Comparison of ENCODE assay signal across 8 cellular contexts in genomic region chr10:12194752-12195271, GRCh38. TPM values are rescaled to one million over a fixed set of nuclear protein-coding genes. Genes with fewer than 3 reads are reported as not detected.
DNase-seq lines count a peak whose midpoint lies in the region; ATAC-seq, FAIRE-seq and TF ChIP-seq lines count a peak whose summit lies in the region.

No MANE protein-coding gene starts in this region.

- H3K79me2 ChIP-seq in GM23248 (ENCODE audit: insufficient read depth) (peaks cover 93% of the 10 kb centered on the region), SK-N-SH (ENCODE audit: insufficient read depth) (peaks cover 97% of the 10 kb centered on the region)

- peak overlapping the region; percentile 96 for H2AFZ ChIP-seq in GM23248
- H2AFZ ChIP-seq in SK-N-SH (ENCODE audit: low read depth): peak overlapping the region; percentile 94

- TF ChIP-seq EP300 in SK-N-SH (IDR thresholded peaks at IDR 0.05; ENCODE audit: borderline replicate concordance in 1 of 2, low read depth in 1 of 2, low read length in 1 of 2): no peak

- peak overlapping the region; percentile 93 for H3K9ac ChIP-seq in GM23248
- H3K9ac ChIP-seq in SK-N-SH: peak overlapping the region; percentile 92

- TF ChIP-seq CTCF in SK-N-SH (IDR thresholded peaks at IDR 0.05) (no peak), MCF 10A (IDR thresholded peaks at IDR 0.05; ENCODE audit: unreplicated experiment) (no peak)

- no peaks in the 10 kb centered on the region for H3K9me3 Mint-ChIP-seq in MCF 10A (ENCODE audit: unreplicated experiment)

- H3K4me1 ChIP-seq in GM23248 (ENCODE audit: insufficient read depth) (peaks cover 33% of the 10 kb centered on the region), SK-N-SH (ENCODE audit: control insufficient read depth in 1 of 2, insufficient read depth in 2 of 2, low read depth in 1 of 2, low read length in 1 of 2) (peaks cover 0 to 10% of the 10 kb centered on the region in 2 experiments; a peak in 3 of 4 replicates)

- H3K36me3 Mint-ChIP-seq in MCF 10A (ENCODE audit: insufficient read depth, unreplicated experiment): peaks cover 21% of the 10 kb centered on the region

- no peaks in the 10 kb centered on the region for H3K27me3 Mint-ChIP-seq in MCF 10A (ENCODE audit: insufficient read depth, unreplicated experiment)

- H3F3A ChIP-seq in GM23248 (ENCODE audit: insufficient read depth) (peaks cover 24% of the 10 kb centered on the region), SK-N-SH (replicated peaks; ENCODE audit: insufficient read depth) (peaks cover 5% of the 10 kb centered on the region)

- H3K4me3 Mint-ChIP-seq in MCF 10A (ENCODE audit: unreplicated experiment): peak overlapping the region; percentile 99

- POLR2A ChIA-PET in SK-N-SH (lab: Yijun Ruan, JAX): no interaction called here
- POLR2A ChIA-PET in MCF 10A (lab: Yijun Ruan, JAX): interaction anchor here (0.7 to 4.5 kb wide), 14 partner anchors 8 to 1392 kb away, joined by 3 to 32 read pairs (median 4); partner anchors contain the start of genes OPTN, PRPF18 and UPF2

- no peaks in the 10 kb centered on the region for H3K9me2 ChIP-seq in GM23248 (ENCODE audit: insufficient read depth)
- no peaks in the 10 kb centered on the region for H3K9me2 ChIP-seq in SK-N-SH

- CTCF ChIA-PET in SK-N-SH (lab: Yijun Ruan, JAX) (interaction anchor here (0.8 to 1.9 kb wide), 6 partner anchors 19 to 170 kb away, joined by 3 to 8 read pairs (median 3); no protein-coding TSS in a partner anchor), MCF 10A (lab: Yijun Ruan, JAX) (interaction anchor here (0.6 to 1.4 kb wide), 2 partner anchors 60 to 905 kb away, joined by 3 to 4 read pairs; partner anchors contain the start of gene OPTN)

- BruUV-seq in MCF 10A (replicated peaks; lab: Mats Ljungman, UMichigan): no TSS peak

- H3K9me3 ChIP-seq in GM23248 (ENCODE audit: low read depth) (no peaks in the 10 kb centered on the region), SK-N-SH (no peaks in the 10 kb centered on the region), iPS-18c (ENCODE audit: control insufficient read depth, insufficient read depth, low read length) (no peaks in the 10 kb centered on the region)

- WGBS in GM23248 (ENCODE audit: low coverage in 1 of 2, low lambda C conversion rate in 2 of 2, missing lambda C conversion rate in 2 of 2), 2 experiments: 2% methylated on average over 27 of the region's 27 CpGs
- WGBS in SK-N-SH (ENCODE audit: low lambda C conversion rate): 6% methylated on average over 27 of the region's 27 CpGs

- H3K27ac ChIP-seq in GM23248: peak overlapping the region; percentile 85
- peak overlapping the region in 1 of 2 experiments; percentile 94; a peak in 3 of 4 replicates for H3K27ac ChIP-seq in SK-N-SH (ENCODE audit: low read depth in 2 of 2, low read length in 1 of 2)
- H3K27ac ChIP-seq in skin epidermis: peak overlapping the region in 20 of 21 experiments; percentile 82 to 99 (median 94)

- no peak for FAIRE-seq in H54 (lab: Jason Lieb, UNC)

- peaks cover 24% of the 10 kb centered on the region for H3K4me1 Mint-ChIP-seq in MCF 10A (ENCODE audit: insufficient read depth, unreplicated experiment)

- H3K36me3 ChIP-seq in GM23248 (ENCODE audit: low read depth) (peaks cover 4% of the 10 kb centered on the region), SK-N-SH (replicated peaks in 1 of 2; ENCODE audit: control insufficient read depth in 1 of 2, insufficient read depth in 2 of 2, low read length in 1 of 2) (peaks cover 16 to 28% of the 10 kb centered on the region in 2 experiments)

- peak overlapping the region; percentile 99 for H3K27ac Mint-ChIP-seq in MCF 10A (ENCODE audit: low read depth, unreplicated experiment)

- H3K4me2 ChIP-seq in GM23248 (ENCODE audit: unreplicated experiment) (peak overlapping the region; percentile 99), SK-N-SH (peak overlapping the region; percentile 92)

- ATAC-seq in GM19455 (IDR thresholded peaks at IDR 0.05; ENCODE audit: unreplicated experiment): no peak

- H4K20me1 ChIP-seq in GM23248 (ENCODE audit: insufficient read depth) (no peaks in the 10 kb centered on the region), SK-N-SH (ENCODE audit: insufficient read depth) (peaks cover 6% of the 10 kb centered on the region; the same call in 1 of the 2 replicates)

- in situ Hi-C loops in GM23248 (cut with MboI): no loop called here

- H3K4me3 ChIP-seq in GM23248 (peak overlapping the region; percentile 99), SK-N-SH (ENCODE audit: low read depth in 2 of 2, low read length in 1 of 2) (peak overlapping the region; percentile 92 to 98), iPS-18c (ENCODE audit: insufficient read depth, low read depth, low read length) (peak overlapping the region; percentile 99), skin epidermis (peak overlapping the region; percentile 72 to 97 (median 86))

- no peak for TF ChIP-seq RAD21 in SK-N-SH (IDR thresholded peaks at IDR 0.05; ENCODE audit: low read length)

- no peak for TF ChIP-seq POLR2A in H54 (IDR thresholded peaks at IDR 0.05; ENCODE audit: low read depth, low read length)

- intact Hi-C loops in MCF 10A (cut with micrococcal nuclease): loop anchor here (10.0 kb wide), 1 partner anchor 410 kb away; no protein-coding TSS in a partner anchor

- H3K27me3 ChIP-seq in GM23248 (replicated peaks; ENCODE audit: insufficient read depth) (no peaks in the 10 kb centered on the region), SK-N-SH (ENCODE audit: insufficient read depth) (no peaks in the 10 kb centered on the region)

- DNase-seq in GM23248: peak; percentile 66
- DNase-seq in SK-N-SH: peak; percentile 35
- DNase-seq in MCF 10A (ENCODE audit: unreplicated experiment): peak; percentile 56
- no peak for DNase-seq in NCI-H1694 treated with DMSO at 0.1 percent for 48 hours (lab: John Stamatoyannopoulos, UW)
- no peak for DNase-seq in H54 (ENCODE audit: insufficient read length, low spot score)

TF ChIP-seq in SK-N-SH, 30 proteins besides CTCF, POLR2A, EP300 and RAD21:
- TF ChIP-seq, protein P1, sequence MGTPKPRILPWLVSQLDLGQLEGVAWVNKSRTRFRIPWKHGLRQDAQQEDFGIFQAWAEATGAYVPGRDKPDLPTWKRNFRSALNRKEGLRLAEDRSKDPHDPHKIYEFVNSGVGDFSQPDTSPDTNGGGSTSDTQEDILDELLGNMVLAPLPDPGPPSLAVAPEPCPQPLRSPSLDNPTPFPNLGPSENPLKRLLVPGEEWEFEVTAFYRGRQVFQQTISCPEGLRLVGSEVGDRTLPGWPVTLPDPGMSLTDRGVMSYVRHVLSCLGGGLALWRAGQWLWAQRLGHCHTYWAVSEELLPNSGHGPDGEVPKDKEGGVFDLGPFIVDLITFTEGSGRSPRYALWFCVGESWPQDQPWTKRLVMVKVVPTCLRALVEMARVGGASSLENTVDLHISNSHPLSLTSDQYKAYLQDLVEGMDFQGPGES (IDR thresholded peaks at IDR 0.05; ENCODE audit: low read depth, low read length): no peak
- TF ChIP-seq FOXJ3 (CRISPR knock-in tag; IDR thresholded peaks at IDR 0.05) (no peak), FOSL2 (IDR thresholded peaks at IDR 0.05; ENCODE audit: borderline replicate concordance, low read depth) (no peak), PBX3 (IDR thresholded peaks at IDR 0.05) (no peak), TAF1 (IDR thresholded peaks at IDR 0.05; ENCODE audit: borderline replicate concordance, low read depth, low read length) (no peak), USF2 (IDR thresholded peaks at IDR 0.05; ENCODE audit: borderline replicate concordance, low read depth, low read length) (no peak), SMC3 (IDR thresholded peaks at IDR 0.05; ENCODE audit: low read depth, low read length) (no peak)
- TF ChIP-seq, protein P2, sequence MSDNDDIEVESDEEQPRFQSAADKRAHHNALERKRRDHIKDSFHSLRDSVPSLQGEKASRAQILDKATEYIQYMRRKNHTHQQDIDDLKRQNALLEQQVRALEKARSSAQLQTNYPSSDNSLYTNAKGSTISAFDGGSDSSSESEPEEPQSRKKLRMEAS (IDR thresholded peaks at IDR 0.05; ENCODE audit: low read depth): no peak

RNA-seq across cellular contexts. Expression of gene NUDT5, which starts 0.9 kb away (rescaled TPM):
- total RNA-seq in GM23248 (2014; rRNA removed; shearing (Covaris generic)): 26.9 and 33.2 TPM in 2 replicates
- polyA plus RNA-seq in GM23248 (2016; fragmentation: Nextera tagmentation; extraction: Ambion mirVana) (105 and 107 TPM in 2 replicates), SK-N-SH (2012; rRNA removed) (61.2 and 70.7 TPM in 2 replicates)
- polyA plus RNA-seq in SK-N-SH (2012; cell fraction: cytosol; rRNA removed): 69.4 and 69.8 TPM in 2 replicates
- polyA plus RNA-seq in SK-N-SH (2012; cell fraction: nucleus; rRNA removed): 33.2 and 62.5 TPM in 2 replicates
- total RNA-seq in MCF 10A (2022): 77.7 and 84.2 TPM in 2 replicates

RNA-seq across cellular contexts. Expression of gene CDC123, which starts 1.2 kb away (rescaled TPM):
- total RNA-seq in GM23248 (2014; rRNA removed; shearing (Covaris generic)): 81.3 and 100 TPM in 2 replicates
- polyA plus RNA-seq in GM23248 (2016; fragmentation: Nextera tagmentation; extraction: Ambion mirVana) (146 and 150 TPM in 2 replicates), SK-N-SH (2012; rRNA removed) (139 and 141 TPM in 2 replicates)
- 163 and 170 TPM in 2 replicates for polyA plus RNA-seq in SK-N-SH (2012; cell fraction: cytosol; rRNA removed)
- 69.6 and 97.8 TPM in 2 replicates for polyA plus RNA-seq in SK-N-SH (2012; cell fraction: nucleus; rRNA removed)
- 113 and 114 TPM in 2 replicates for total RNA-seq in MCF 10A (2022)

Comparison
In these comparisons a context has a peak if more than half of its experiments do, and no peak if none do; other contexts are left out.
1. DNase-seq: peak in GM23248 (single experiment), SK-N-SH (single experiment) and MCF 10A (single experiment); none in NCI-H1694 treated with DMSO at 0.1 percent for 48 hours (single experiment) and H54 (single experiment).
2. Peak in every context shown above with its lines, with median percentiles within 50 percentile points of each other: H3K4me3 ChIP-seq.